Comparison of ENCODE assay signal across 8 cellular contexts in genomic region chr7:23546897-23547572, GRCh38. TPM values are rescaled to one million over a fixed set of nuclear protein-coding genes. Genes with fewer than 3 reads are reported as not detected.
DNase-seq lines count a peak whose midpoint lies in the region; ATAC-seq and TF ChIP-seq lines count a peak whose summit lies in the region.

No MANE protein-coding gene starts in this region.

- no peak overlapping the region for H3K4me3 Mint-ChIP-seq in naive thymus-derived CD4-positive, alpha-beta T cell
- no peak overlapping the region for H3K4me3 Mint-ChIP-seq in stimulated activated memory B cell treated with anti-CD40 and anti-IgM and Interleukin-4, amounts not matched to agents 10 μg/mL and 1 μg/mL and 100 μg/mL, for 72 hours

- ATAC-seq in GM21423 (IDR thresholded peaks at IDR 0.05; ENCODE audit: unreplicated experiment), result peak; percentile 67
- ATAC-seq in naive thymus-derived CD4-positive, alpha-beta T cell, result peak; percentile 98
- ATAC-seq in stimulated activated memory B cell treated with anti-CD40 and anti-IgM and Interleukin-4, amounts not matched to agents 10 μg/mL and 1 μg/mL and 100 μg/mL, for 72 hours, result peak; percentile 81

- H3K27me3 ChIP-seq in OCI-LY1 (ENCODE audit: insufficient read depth, low read length), result no peaks in the 10 kb centered on the region; the same call in 1 of the 2 replicates
- no peaks in the 10 kb centered on the region for H3K27me3 ChIP-seq in naive thymus-derived CD4-positive, alpha-beta T cell (ENCODE audit: control insufficient read depth in 2 of 2, insufficient read depth in 2 of 2, low read length in 2 of 2)

- no peaks in the 10 kb centered on the region for H3K36me3 ChIP-seq in OCI-LY1 (ENCODE audit: insufficient read depth, low read length)
- H3K36me3 ChIP-seq in naive thymus-derived CD4-positive, alpha-beta T cell (ENCODE audit: control insufficient read depth in 2 of 3, insufficient read depth in 3 of 3, low read length in 3 of 3), result no peaks in the 10 kb centered on the region

- H3K9me3 Mint-ChIP-seq in naive thymus-derived CD4-positive, alpha-beta T cell, result peaks cover 0 to 3% (median 0%) of the 10 kb centered on the region in 11 donors
- H3K9me3 Mint-ChIP-seq in stimulated activated memory B cell treated with anti-CD40 and anti-IgM and Interleukin-4, amounts not matched to agents 10 μg/mL and 1 μg/mL and 100 μg/mL, for 72 hours, result no peaks in the 10 kb centered on the region

- no peaks in the 10 kb centered on the region for H3K9me2 ChIP-seq in OCI-LY1 (ENCODE audit: low read depth, low read length)

- no peak overlapping the region for H3K4me3 ChIP-seq in OCI-LY1 (ENCODE audit: low read depth, low read length, poor library complexity, severe bottlenecking)
- H3K4me3 ChIP-seq in naive thymus-derived CD4-positive, alpha-beta T cell (ENCODE audit: low read length), result no peak overlapping the region

- no peaks in the 10 kb centered on the region for H3K79me2 ChIP-seq in OCI-LY1 (ENCODE audit: insufficient read depth, low read length)

- H3K36me3 Mint-ChIP-seq in naive thymus-derived CD4-positive, alpha-beta T cell, result no peaks in the 10 kb centered on the region
- H3K36me3 Mint-ChIP-seq in stimulated activated memory B cell treated with anti-CD40 and anti-IgM and Interleukin-4, amounts not matched to agents 10 μg/mL and 1 μg/mL and 100 μg/mL, for 72 hours, result no peaks in the 10 kb centered on the region

- peaks cover 5% of the 10 kb centered on the region for H3F3A ChIP-seq in OCI-LY1 (ENCODE audit: insufficient read depth, low read length)

- no peak overlapping the region for H3K27ac ChIP-seq in OCI-LY1 (ENCODE audit: low read depth, low read length, poor library complexity, severe bottlenecking)
- H3K27ac ChIP-seq in naive thymus-derived CD4-positive, alpha-beta T cell (ENCODE audit: low read depth, low read length), result no peak overlapping the region

- peaks cover 0 to 5% (median 0%) of the 10 kb centered on the region in 5 donors for H3K27me3 Mint-ChIP-seq in naive thymus-derived CD4-positive, alpha-beta T cell
- H3K27me3 Mint-ChIP-seq in stimulated activated memory B cell treated with anti-CD40 and anti-IgM and Interleukin-4, amounts not matched to agents 10 μg/mL and 1 μg/mL and 100 μg/mL, for 72 hours, result no peaks in the 10 kb centered on the region

- H3K9ac ChIP-seq in OCI-LY1 (ENCODE audit: low read length), result no peak overlapping the region

- no peaks in the 10 kb centered on the region for H3K9me3 ChIP-seq in OCI-LY1 (ENCODE audit: low read length)
- H3K9me3 ChIP-seq in naive thymus-derived CD4-positive, alpha-beta T cell (ENCODE audit: control insufficient read depth in 2 of 3, low read length in 3 of 3), result no peaks in the 10 kb centered on the region

- no peaks in the 10 kb centered on the region for H4K20me1 ChIP-seq in OCI-LY1 (ENCODE audit: insufficient read depth, low read length)

- peaks cover 0 to 14% (median 5%) of the 10 kb centered on the region in 7 donors for H3K4me1 Mint-ChIP-seq in naive thymus-derived CD4-positive, alpha-beta T cell
- H3K4me1 Mint-ChIP-seq in stimulated activated memory B cell treated with anti-CD40 and anti-IgM and Interleukin-4, amounts not matched to agents 10 μg/mL and 1 μg/mL and 100 μg/mL, for 72 hours, result peaks cover 15% of the 10 kb centered on the region

- intact Hi-C loops in naive thymus-derived CD4-positive, alpha-beta T cell (cut with micrococcal nuclease), result loop anchor here (1.0 to 10.0 kb wide), 15 partner anchors 15 to 1548 kb away; partner anchors contain the start of genes CCDC126 (in 2 of the 2), PALS2 (in 2 of the 2) and MALSU1 (in 1 of the 2)

- peaks cover 17% of the 10 kb centered on the region for H3K4me1 ChIP-seq in OCI-LY1 (ENCODE audit: insufficient read depth, low read length, severe bottlenecking)
- no peaks in the 10 kb centered on the region for H3K4me1 ChIP-seq in naive thymus-derived CD4-positive, alpha-beta T cell (ENCODE audit: control insufficient read depth in 2 of 2, insufficient read depth in 2 of 2, low read length in 2 of 2)

- DNase-seq in Caki2 (ENCODE audit: low read depth) (peak; percentile 88), HuH-7.5 (ENCODE audit: low spot score) (peak; percentile 35), epidermal melanocyte (ENCODE audit: insufficient read length, low spot score) (peak; percentile 82)
- peak; percentile 37 for DNase-seq in activated CD8-positive, alpha-beta memory T cell treated with anti-CD3 and anti-CD28 coated beads, Interleukin-2, amount 50 U/mL, for 24 hours (ENCODE audit: extremely low read depth)
- DNase-seq in naive thymus-derived CD4-positive, alpha-beta T cell, result peak; percentile 37 to 89 (median 82)

- peak overlapping the region in 6 of 9 donors; percentile 22 to 90 (median 40) for H3K27ac Mint-ChIP-seq in naive thymus-derived CD4-positive, alpha-beta T cell
- no peak overlapping the region for H3K27ac Mint-ChIP-seq in stimulated activated memory B cell treated with anti-CD40 and anti-IgM and Interleukin-4, amounts not matched to agents 10 μg/mL and 1 μg/mL and 100 μg/mL, for 72 hours

- no peak overlapping the region for H2AFZ ChIP-seq in OCI-LY1 (ENCODE audit: low read length)

- in situ Hi-C loops in Caki2 (cut with HindIII; ENCODE audit: low pct_unique_long_range_greater_than_20kb, low sequenced_read_pairs), result no loop called here

- peak; percentile 99 for TF ChIP-seq CTCF in OCI-LY1 (IDR thresholded peaks at IDR 0.05; ENCODE audit: low read length)

- peak overlapping the region; percentile 44 for H3K4me2 ChIP-seq in OCI-LY1 (ENCODE audit: low read length)

- POLR2A ChIA-PET in naive thymus-derived CD4-positive, alpha-beta T cell (lab: Charles Lee), result interaction anchor here (0.6 to 1.6 kb wide), 6 partner anchors 12 to 1620 kb away, joined by 4 to 9 read pairs (median 5); no protein-coding TSS in a partner anchor

- CTCF ChIA-PET in naive thymus-derived CD4-positive, alpha-beta T cell (lab: Charles Lee), result interaction anchor here (0.6 to 2.8 kb wide), 21 partner anchors 10 to 1120 kb away, joined by 3 to 17 read pairs (median 5); partner anchors contain the start of gene STK31

RNA-seq across cellular contexts. Expression of gene TRA2A, which starts 15.3 kb away (rescaled TPM):
- total RNA-seq in Caki2 (2014; rRNA removed; shearing (Covaris generic); ENCODE audit: low replicate concordance), result 12.6 and 32.5 TPM in 2 replicates
- 100 to 1,000 TPM; 131 to 263 (median 163) TPM for total RNA-seq in naive thymus-derived CD4-positive, alpha-beta T cell
- 10 to 100 TPM; 34.0 to 64.6 TPM for polyA plus RNA-seq in naive thymus-derived CD4-positive, alpha-beta T cell

RNA-seq across cellular contexts. Expression of gene CCDC126, which starts 50.1 kb away (rescaled TPM):
- total RNA-seq in Caki2 (2014; rRNA removed; shearing (Covaris generic); ENCODE audit: low replicate concordance), result 4.2 and 7.6 TPM in 2 replicates
- total RNA-seq in naive thymus-derived CD4-positive, alpha-beta T cell, result 10 to 100 TPM in 3 of 5 experiments, 1 to 10 TPM in 2; 7.0 to 24.7 (median 17.1) TPM
- polyA plus RNA-seq in naive thymus-derived CD4-positive, alpha-beta T cell, result 10 to 100 TPM; 12.3 to 16.8 TPM

Comparison
In these comparisons a context has a peak if more than half of its experiments do, and no peak if none do; other contexts are left out.
1. DNase-seq: peak in every context shown above with its lines; median percentile 88 in Caki2; 82 in epidermal melanocyte; 82 in naive thymus-derived CD4-positive, alpha-beta T cell; 37 in activated CD8-positive, alpha-beta memory T cell treated with anti-CD3 and anti-CD28 coated beads, Interleukin-2, amount 50 U/mL, for 24 hours; 35 in HuH-7.5.